In the genomic region with DNA sequence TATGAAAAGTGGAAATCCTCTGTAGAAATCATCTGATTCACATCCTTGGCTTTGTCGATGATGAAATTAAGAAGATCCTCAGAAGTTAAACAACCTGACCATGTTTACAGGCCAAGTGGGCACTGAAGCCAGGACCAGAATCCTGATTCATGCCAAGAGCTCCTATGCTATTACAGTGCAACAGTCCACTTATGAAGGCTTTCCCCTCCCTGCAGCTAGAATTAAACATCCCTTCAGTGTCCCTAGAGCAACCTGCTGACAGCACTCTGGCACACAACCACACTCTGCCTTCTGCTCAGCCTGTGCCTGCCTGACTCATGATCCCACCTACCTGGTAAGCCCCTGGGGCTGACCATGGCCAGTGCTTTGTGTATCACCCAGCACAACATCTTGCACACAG, we compare ENCODE assay signal across 12 cellular contexts. TPM values are rescaled to one million over a fixed set of nuclear protein-coding genes. Genes with fewer than 3 reads are reported as not detected.
DNase-seq lines count a peak whose midpoint lies in the region; ATAC-seq and TF ChIP-seq lines count a peak whose summit lies in the region.
"Had no signal": no experiment of that assay in that cellular context is flagged by ENCODE, and none has a peak within 500 bp of the region (broad histone marks: within the 10 kb centered on the region; RNA-seq: fewer than 3 reads in every experiment).

No MANE protein-coding gene starts in this region.

- H3K9me3 Mint-ChIP-seq in naive thymus-derived CD8-positive, alpha-beta T cell: peaks cover 0 to 4% (median 0%) of the 10 kb centered on the region in 9 donors
- H3K9me3 Mint-ChIP-seq: activated naive CD8-positive, alpha-beta T cell treated with anti-CD3 and anti-CD28 coated beads, Interleukin-2, amount 10 ng/mL, durations not matched to agents 7 days and 5 days; nephron; T-helper 2 cell treated with Interferon-gamma antibody and Interleukin-4, amounts not matched to agents 5 μg/mL and 100 μg/mL, for 36 hours had no signal

- TF ChIP-seq POLR2A in esophagus squamous epithelium (IDR thresholded peaks at IDR 0.05): no peak

- H3K4ac ChIP-seq in mesenchymal stem cell (ENCODE audit: low read depth in 1 of 2, low read length in 2 of 2): no peak overlapping the region

- H3K14ac ChIP-seq in mesenchymal stem cell (ENCODE audit: low read length in 2 of 2): peak overlapping the region in 1 of 2 experiments; percentile 57

- H2AK5ac ChIP-seq in mesenchymal stem cell (ENCODE audit: low read length, severe bottlenecking): peak overlapping the region; percentile 56

- no peak for ATAC-seq in naive thymus-derived CD8-positive, alpha-beta T cell
- ATAC-seq: GM12878 had no signal

- CTCF ChIA-PET in BJ (lab: Yijun Ruan, JAX): no interaction called here

- peak; percentile 6 for DNase-seq in BJ (ENCODE audit: low read depth)
- DNase-seq in NCI-H1694 (lab: John Stamatoyannopoulos, UW): peak; percentile 12
- peak; percentile 19 for DNase-seq in dedifferentiated amniotic fluid mesenchymal stem cell (ENCODE audit: extremely low spot score)
- DNase-seq in mesenchymal stem cell: peak; percentile 42
- DNase-seq in DMS153 treated with DMSO at 0.1 percent for 48 hours (lab: John Stamatoyannopoulos, UW; ENCODE audit: unreplicated experiment): no peak
- no peak for DNase-seq in retina
- DNase-seq in esophagus squamous epithelium (lab: John Stamatoyannopoulos, UW): no peak
- DNase-seq in naive thymus-derived CD8-positive, alpha-beta T cell: no peak
- DNase-seq: activated naive CD8-positive, alpha-beta T cell treated with anti-CD3 and anti-CD28 coated beads, Interleukin-2, amount 10 ng/mL, durations not matched to agents 7 days and 5 days had no signal

- H3K4me1 Mint-ChIP-seq in naive thymus-derived CD8-positive, alpha-beta T cell: peaks cover 0 to 7% (median 5%) of the 10 kb centered on the region in 4 donors
- H3K4me1 Mint-ChIP-seq: nephron had no signal

- H3K27me3 Mint-ChIP-seq in naive thymus-derived CD8-positive, alpha-beta T cell: no peaks in the 10 kb centered on the region
- H3K27me3 Mint-ChIP-seq: activated naive CD8-positive, alpha-beta T cell treated with anti-CD3 and anti-CD28 coated beads, Interleukin-2, amount 10 ng/mL, durations not matched to agents 7 days and 5 days had no signal

- no peak overlapping the region for H3K27ac Mint-ChIP-seq in naive thymus-derived CD8-positive, alpha-beta T cell
- H3K27ac Mint-ChIP-seq: activated naive CD8-positive, alpha-beta T cell treated with anti-CD3 and anti-CD28 coated beads, Interleukin-2, amount 10 ng/mL, durations not matched to agents 7 days and 5 days; nephron; T-helper 2 cell treated with Interferon-gamma antibody and Interleukin-4, amounts not matched to agents 5 μg/mL and 100 μg/mL, for 36 hours had no signal

- H3K4me3 ChIP-seq in BJ (ENCODE audit: low read depth, low read length) (no peak overlapping the region), mesenchymal stem cell (ENCODE audit: insufficient read depth in 1 of 2, low read depth in 1 of 2, low read length in 2 of 2) (no peak overlapping the region), esophagus squamous epithelium (no peak overlapping the region)
- H3K4me3 ChIP-seq: GM12878 had no signal

- H3K4me1 ChIP-seq in mesenchymal stem cell (ENCODE audit: control insufficient read depth, insufficient read depth, low read depth, low read length) (peaks cover 6% of the 10 kb centered on the region), esophagus squamous epithelium (no peaks in the 10 kb centered on the region)

- peak overlapping the region; percentile 15 for H4K91ac ChIP-seq in mesenchymal stem cell (ENCODE audit: low read length)

- peaks cover 2% of the 10 kb centered on the region for H3K79me1 ChIP-seq in mesenchymal stem cell (replicated peaks; ENCODE audit: low read length, poor library complexity, severe bottlenecking)

- no peak for TF ChIP-seq CTCF in BJ (IDR thresholded peaks at IDR 0.05; ENCODE audit: insufficient read depth, low read depth, low read length)
- TF ChIP-seq CTCF in esophagus squamous epithelium (IDR thresholded peaks at IDR 0.05): no peak

- no peak overlapping the region for H3K18ac ChIP-seq in mesenchymal stem cell (ENCODE audit: low read depth in 1 of 2, low read length in 2 of 2)

- POLR2A ChIA-PET in BJ (lab: Charles Lee): no interaction called here
- POLR2A ChIA-PET in naive thymus-derived CD8-positive, alpha-beta T cell (lab: Charles Lee): no interaction called here

- H3K4me2 ChIP-seq in mesenchymal stem cell (ENCODE audit: low read length, poor library complexity, severe bottlenecking): no peak overlapping the region

- H2AFZ ChIP-seq in mesenchymal stem cell (ENCODE audit: low read depth, low read length): no peak overlapping the region

- H2BK120ac ChIP-seq in mesenchymal stem cell (ENCODE audit: low read depth, low read length): no peak overlapping the region

- H3K9ac ChIP-seq in mesenchymal stem cell (ENCODE audit: low read length): no peak overlapping the region

- 43% methylated on average over 1 of the region's 1 CpG for WGBS in mesenchymal stem cell
- WGBS in esophagus squamous epithelium, 2 donors: 88 to 100% methylated on average over 1 of the region's 1 CpG

- H2BK15ac ChIP-seq in mesenchymal stem cell (ENCODE audit: low read depth, poor library complexity, severe bottlenecking): no peak overlapping the region

- H3K4me3 Mint-ChIP-seq in naive thymus-derived CD8-positive, alpha-beta T cell: no peak overlapping the region
- H3K4me3 Mint-ChIP-seq: activated naive CD8-positive, alpha-beta T cell treated with anti-CD3 and anti-CD28 coated beads, Interleukin-2, amount 10 ng/mL, durations not matched to agents 7 days and 5 days; nephron; T-helper 2 cell treated with Interferon-gamma antibody and Interleukin-4, amounts not matched to agents 5 μg/mL and 100 μg/mL, for 36 hours had no signal

- intact Hi-C loops in esophagus squamous epithelium (cut with DNase I): no loop called here

- H4K8ac ChIP-seq in mesenchymal stem cell (ENCODE audit: low read length): no peak overlapping the region

- H3K27me3 ChIP-seq in BJ (ENCODE audit: control insufficient read depth, insufficient read depth, low read length) (no peaks in the 10 kb centered on the region), mesenchymal stem cell (ENCODE audit: control insufficient read depth in 1 of 2, insufficient read depth in 1 of 2, low read length in 2 of 2) (no peaks in the 10 kb centered on the region), esophagus squamous epithelium (no peaks in the 10 kb centered on the region)

- H3K27ac ChIP-seq in mesenchymal stem cell (ENCODE audit: low read length, poor library complexity, severe bottlenecking) (peak overlapping the region; percentile 4), esophagus squamous epithelium (no peak overlapping the region)

- H3K36me3 ChIP-seq in BJ (ENCODE audit: control insufficient read depth, insufficient read depth, low read length) (no peaks in the 10 kb centered on the region), mesenchymal stem cell (ENCODE audit: control insufficient read depth in 1 of 2, insufficient read depth in 2 of 2, low read depth in 1 of 2, low read length in 2 of 2) (peaks cover 0 to 17% of the 10 kb centered on the region in 2 experiments), esophagus squamous epithelium (peaks cover 0 to 49% (median 0%) of the 10 kb centered on the region in 3 donors)

- peak overlapping the region in 1 of 2 experiments; percentile 90 for H2BK12ac ChIP-seq in mesenchymal stem cell (ENCODE audit: low read length in 2 of 2)

- H3K9me3 ChIP-seq in mesenchymal stem cell (ENCODE audit: control insufficient read depth, low read length) (no peaks in the 10 kb centered on the region), esophagus squamous epithelium (no peaks in the 10 kb centered on the region)

- H2BK5ac ChIP-seq in mesenchymal stem cell (ENCODE audit: low read depth, low read length, poor library complexity, severe bottlenecking): no peak overlapping the region

- H3K23ac ChIP-seq in mesenchymal stem cell (ENCODE audit: low read length in 2 of 2): no peak overlapping the region

- peaks cover 8 to 57% (median 34%) of the 10 kb centered on the region in 3 donors for H3K36me3 Mint-ChIP-seq in naive thymus-derived CD8-positive, alpha-beta T cell

RNA-seq across cellular contexts. Expression of gene TXNRD3, which starts 33.8 kb away (rescaled TPM):
- polyA plus RNA-seq in BJ (2011; rRNA removed): 4.4 and 5.5 TPM in 2 replicates
- polyA minus RNA-seq in BJ (2011; rRNA and poly(A)+ RNA removed): 4.4 and 6.6 TPM in 2 replicates
- 8.9 TPM for polyA plus RNA-seq in mesenchymal stem cell (2013, experiment 1 of 2)
- polyA plus RNA-seq in mesenchymal stem cell (2013, experiment 2 of 2): 7.7 TPM
- total RNA-seq in esophagus squamous epithelium: 10 to 100 TPM in 2 of 4 donors, 1 to 10 TPM in 2; 7.8 to 14.7 (median 9.4) TPM
- total RNA-seq in naive thymus-derived CD8-positive, alpha-beta T cell: 1 to 10 TPM; 6.2 to 6.4 TPM
- polyA plus RNA-seq in naive thymus-derived CD8-positive, alpha-beta T cell: 1 to 10 TPM; 3.2 to 6.7 (median 5.0) TPM
- total RNA-seq: GM12878 had no signal
- polyA plus RNA-seq: GM12878 had no signal

Comparison
In these comparisons a context has a peak if more than half of its experiments do, and no peak if none do; other contexts are left out.
1. DNase-seq: peak in BJ (single experiment), NCI-H1694 (single experiment), dedifferentiated amniotic fluid mesenchymal stem cell (single experiment) and mesenchymal stem cell (single experiment); none in DMS153 treated with DMSO at 0.1 percent for 48 hours (single experiment), retina (single experiment), esophagus squamous epithelium (single experiment) and naive thymus-derived CD8-positive, alpha-beta T cell (0 of 10).